Comparison of ENCODE assay signal across 8 cellular contexts in the genomic region with DNA sequence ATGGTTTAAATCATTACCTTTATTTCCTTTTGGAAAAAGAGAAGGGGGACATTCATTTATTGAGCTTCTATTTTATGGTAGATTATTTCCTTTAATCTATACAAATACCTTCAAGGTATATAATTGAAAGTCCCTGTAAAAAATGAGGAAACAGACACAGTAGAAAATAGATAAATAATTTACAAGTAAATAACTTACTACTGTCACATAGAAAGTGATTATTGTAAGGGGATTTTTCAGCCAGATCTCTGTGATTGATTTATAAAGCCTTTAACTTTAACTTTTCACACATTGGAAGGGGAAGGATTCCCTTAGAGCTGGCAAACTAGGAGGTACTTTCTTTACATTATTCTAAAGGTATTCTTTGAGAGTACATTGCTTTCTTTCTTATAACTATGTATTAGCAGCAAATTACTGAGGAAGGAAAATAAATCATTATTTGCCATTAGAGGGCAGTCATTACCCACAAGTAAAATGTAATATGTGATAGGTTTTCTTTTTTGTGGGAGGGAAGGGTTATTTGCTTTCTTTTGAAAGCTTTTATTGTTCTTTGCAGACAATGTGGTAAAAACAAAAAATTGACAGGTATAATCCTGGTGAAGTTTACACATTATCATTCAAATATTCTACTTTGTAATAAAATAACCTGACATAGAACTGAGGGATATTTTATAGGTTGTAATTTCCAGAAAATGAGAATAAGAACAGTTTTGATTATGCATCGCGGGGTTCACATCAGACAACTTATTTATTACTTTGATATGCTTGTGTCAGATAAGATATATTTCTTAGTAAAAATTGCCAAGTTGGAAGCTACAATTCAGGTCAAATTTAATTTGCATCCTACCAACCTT. TPM values are rescaled to one million over a fixed set of nuclear protein-coding genes. Genes with fewer than 3 reads are reported as not detected.
DNase-seq lines count a peak whose midpoint lies in the region; ATAC-seq and TF ChIP-seq lines count a peak whose summit lies in the region.

No MANE protein-coding gene starts in this region.

- no peaks in the 10 kb centered on the region for H3K36me3 Mint-ChIP-seq in mesothelial cell of epicardium

- intact Hi-C loops in Right ventricle myocardium inferior (cut with DNase I) = loop anchor here (1.0 kb wide), 1 partner anchor 223 kb away; no protein-coding TSS in a partner anchor

- H3K9me3 Mint-ChIP-seq in mesothelial cell of epicardium = no peaks in the 10 kb centered on the region

- H3K36me3 ChIP-seq in cardiac muscle cell = no peaks in the 10 kb centered on the region

- H3K27me3 ChIP-seq in cardiac muscle cell = no peaks in the 10 kb centered on the region

- H3K27ac ChIP-seq in cardiac muscle cell = no peak overlapping the region

- no peak overlapping the region for H3K4me3 Mint-ChIP-seq in mesothelial cell of epicardium

- DNase-seq in cardiac muscle cell (ENCODE audit: low read depth in 1 of 2, low spot score in 1 of 2) = peak; percentile 39 to 60
- no peak for DNase-seq in Right ventricle myocardium inferior (ENCODE audit: missing footprints)
- DNase-seq in NCI-H2227 treated with DMSO at 0.1 percent for 48 hours (lab: John Stamatoyannopoulos, UW) = peak; percentile 48
- peak; percentile 61 to 64 for DNase-seq in cardiac fibroblast (ENCODE audit: low read depth in 2 of 2)
- no peak for DNase-seq in mesothelial cell of epicardium (ENCODE audit: low spot score in 2 of 2, unreplicated experiment in 2 of 2)
- DNase-seq in NCI-H446 treated with DMSO at 0.1 percent for 48 hours (lab: John Stamatoyannopoulos, UW) = no peak
- no peak for DNase-seq in GM19240 (ENCODE audit: insufficient read length, low spot score)

- H3K27me3 Mint-ChIP-seq in mesothelial cell of epicardium (ENCODE audit: low read depth) = peaks cover 6% of the 10 kb centered on the region

- H3K4me3 ChIP-seq in cardiac muscle cell (no peak overlapping the region), cardiac fibroblast (replicated peaks in 1 of 2; ENCODE audit: low read depth in 2 of 2, low read length in 2 of 2) (no peak overlapping the region)

- H3K4me1 ChIP-seq in cardiac muscle cell (ENCODE audit: low read depth) = no peaks in the 10 kb centered on the region

- TF ChIP-seq CTCF in cardiac muscle cell (IDR thresholded peaks at IDR 0.05; ENCODE audit: low read depth, low read length) (peak; percentile 46), cardiac fibroblast (IDR thresholded peaks at IDR 0.05; ENCODE audit: low read depth, low read length) (peak; percentile 38), mesothelial cell of epicardium (IDR thresholded peaks at IDR 0.05; ENCODE audit: unreplicated experiment) (peak; percentile 50)

- ATAC-seq in Right ventricle myocardium inferior = no peak
- peak; percentile 55 for ATAC-seq in HG02759 (IDR thresholded peaks at IDR 0.05; ENCODE audit: unreplicated experiment)

- no peak overlapping the region for H3K27ac Mint-ChIP-seq in mesothelial cell of epicardium

- H3K9me3 ChIP-seq in cardiac muscle cell (ENCODE audit: low read depth) = no peaks in the 10 kb centered on the region

- H3K4me1 Mint-ChIP-seq in mesothelial cell of epicardium = peaks cover 11% of the 10 kb centered on the region

RNA-seq across cellular contexts. Expression of gene RPE, which starts 24.8 kb away (rescaled TPM):
- total RNA-seq in cardiac muscle cell = 57.4 and 63.1 TPM in 2 replicates
- 35.7 and 39.3 TPM in 2 replicates for polyA plus RNA-seq in cardiac muscle cell
- 15.4 TPM for total RNA-seq in Right ventricle myocardium inferior
- total RNA-seq in mesothelial cell of epicardium = 42.8 to 51.3 TPM (median 47.7 TPM) in 3 replicates

Comparison
In these comparisons a context has a peak if more than half of its experiments do, and no peak if none do; other contexts are left out.
1. DNase-seq: peak in cardiac muscle cell (2 of 2), NCI-H2227 treated with DMSO at 0.1 percent for 48 hours (single experiment) and cardiac fibroblast (2 of 2); none in Right ventricle myocardium inferior (single experiment), mesothelial cell of epicardium (0 of 2), NCI-H446 treated with DMSO at 0.1 percent for 48 hours (single experiment) and GM19240 (single experiment).
2. Peak in every context shown above with its lines, with median percentiles within 50 percentile points of each other: CTCF ChIP-seq.